ENCODE assay signal across 15 cellular contexts in genomic region chr12:32736445-32736844, GRCh38.
"Had no signal": no experiment of that assay in that cellular context is flagged by ENCODE, and none has a peak within 500 bp of the region (broad histone marks: within the 10 kb centered on the region; RNA-seq: fewer than 3 reads in every experiment).

No MANE protein-coding gene starts in this region.

- H3K9me3 ChIP-seq: ascending aorta, colonic mucosa, prostate gland, thoracic aorta, upper lobe of left lung had no signal

- H3K4me3 ChIP-seq: ascending aorta, colonic mucosa, lung, prostate gland, thoracic aorta, upper lobe of left lung had no signal

- H3K27ac ChIP-seq: ascending aorta, colonic mucosa, foreskin keratinocyte, prostate gland, thoracic aorta, upper lobe of left lung had no signal

- H3K27me3 ChIP-seq: ascending aorta, colonic mucosa, foreskin keratinocyte, upper lobe of left lung had no signal

- H3K27ac Mint-ChIP-seq: activated CD4-positive, alpha-beta T cell treated with anti-CD3 and anti-CD28 coated beads, Interleukin-2, amount 10 ng/mL, durations not matched to agents 7 days and 5 days; endodermal cell had no signal

- ATAC-seq: foreskin keratinocyte, right cardiac atrium had no signal

- H3K27me3 Mint-ChIP-seq: activated CD4-positive, alpha-beta T cell treated with anti-CD3 and anti-CD28 coated beads, Interleukin-2, amount 10 ng/mL, durations not matched to agents 7 days and 5 days; activated naive CD4-positive, alpha-beta T cell treated with anti-CD3 and anti-CD28 coated beads, Interleukin-2, amount 50 U/mL, for 24 hours; central memory CD8-positive, alpha-beta T cell had no signal

- H3K4me3 Mint-ChIP-seq: activated CD4-positive, alpha-beta T cell treated with anti-CD3 and anti-CD28 coated beads, Interleukin-2, amount 10 ng/mL, durations not matched to agents 7 days and 5 days; activated naive CD4-positive, alpha-beta T cell treated with anti-CD3 and anti-CD28 coated beads, Interleukin-2, amount 50 U/mL, for 24 hours; central memory CD8-positive, alpha-beta T cell; endodermal cell had no signal

- H3K36me3 ChIP-seq: prostate gland had no signal

- FAIRE-seq: islet of Langerhans had no signal

- H3K4me1 Mint-ChIP-seq: central memory CD8-positive, alpha-beta T cell had no signal

- DNase-seq: activated CD4-positive, alpha-beta T cell treated with anti-CD3 and anti-CD28 coated beads, Interleukin-2, amount 10 ng/mL, durations not matched to agents 7 days and 5 days; activated effector memory CD4-positive, alpha-beta T cell treated with Interleukin-2 at 50 U/mL for 16 hours; colonic mucosa; endodermal cell; foreskin keratinocyte; hippocampal formation; right cardiac atrium; upper lobe of left lung had no signal

- H3K4me1 ChIP-seq: ascending aorta, colonic mucosa, foreskin keratinocyte, prostate gland, upper lobe of left lung had no signal

- H3K9me3 Mint-ChIP-seq: activated CD4-positive, alpha-beta T cell treated with anti-CD3 and anti-CD28 coated beads, Interleukin-2, amount 10 ng/mL, durations not matched to agents 7 days and 5 days; activated naive CD4-positive, alpha-beta T cell treated with anti-CD3 and anti-CD28 coated beads, Interleukin-2, amount 50 U/mL, for 24 hours; central memory CD8-positive, alpha-beta T cell; endodermal cell had no signal
